In genomic region chr18:46481847-46482245, GRCh38 we compare ENCODE assay signal across 18 cellular contexts.
DNase-seq lines count a peak whose midpoint lies in the region; FAIRE-seq and TF ChIP-seq lines count a peak whose summit lies in the region.
"Had no signal": no experiment of that assay in that cellular context is flagged by ENCODE, and none has a peak within 500 bp of the region (broad histone marks: within the 10 kb centered on the region; RNA-seq: fewer than 3 reads in every experiment).

No MANE protein-coding gene starts in this region.

- WGBS in H1 (ENCODE audit: extremely low coverage in 1 of 2, insufficient coverage in 1 of 2, insufficient read length in 1 of 2, insufficient replicate concordance in 2 of 2, low coverage in 1 of 2, low lambda C conversion rate in 2 of 2, missing lambda C conversion rate in 1 of 2), 2 experiments, result 76% methylated on average over 1 of the region's 1 CpG; no CpG with 5 or more reads in 1 of the 2 experiments
- 72 to 83% methylated on average over 1 of the region's 1 CpG for WGBS in testis, 2 donors
- 45% methylated on average over 1 of the region's 1 CpG for whole genome bisulfite sequencing in suprapubic skin

- no peaks in the 10 kb centered on the region for H3K4me1 Mint-ChIP-seq in HFFc6 (ENCODE audit: low read depth)
- H3K4me1 Mint-ChIP-seq: CD14-positive monocyte; naive thymus-derived CD8-positive, alpha-beta T cell had no signal

- H3K79me2 ChIP-seq in H1 (ENCODE audit: control insufficient read depth in 1 of 2, insufficient read depth in 2 of 2, low read length in 2 of 2) (no peaks in the 10 kb centered on the region), keratinocyte (ENCODE audit: control insufficient read depth, insufficient read depth, low read length) (no peaks in the 10 kb centered on the region)

- POLR2A ChIA-PET in H1 (lab: Charles Lee; ENCODE audit: partially characterized antibody), result interaction anchor here (1.2 to 1.5 kb wide), 2 partner anchors 15 to 89 kb away, joined by 3 read pairs; no protein-coding TSS in a partner anchor

- no peak overlapping the region for H2BK12ac ChIP-seq in H1 (ENCODE audit: low read depth, low read length)

- no peak overlapping the region for H3K56ac ChIP-seq in H1 (replicated peaks; ENCODE audit: insufficient read length, low read depth, low read length)

- no peak overlapping the region for H3K9ac ChIP-seq in H1 (replicated peaks in 1 of 4; ENCODE audit: extremely low read depth in 1 of 4, low read depth in 3 of 4, low read length in 3 of 4)
- no peak overlapping the region for H3K9ac ChIP-seq in keratinocyte (ENCODE audit: control insufficient read depth, extremely low read depth, insufficient read depth, low read length)
- H3K9ac ChIP-seq: SK-N-SH had no signal

- no peak overlapping the region for H3K23ac ChIP-seq in H1 (ENCODE audit: insufficient read length)

- no peaks in the 10 kb centered on the region for H3K9me3 ChIP-seq in H1 (ENCODE audit: insufficient read depth in 2 of 2, low read depth in 1 of 2, low read length in 1 of 2)
- H3K9me3 ChIP-seq in keratinocyte (ENCODE audit: control insufficient read depth, low read depth, low read length), result peaks cover 3% of the 10 kb centered on the region
- H3K9me3 ChIP-seq in testis, result no peaks in the 10 kb centered on the region
- H3K9me3 ChIP-seq in suprapubic skin, result no peaks in the 10 kb centered on the region
- H3K9me3 ChIP-seq: ovary, right atrium auricular region, SK-N-SH, thyroid gland had no signal

- H3K14ac ChIP-seq in H1 (ENCODE audit: insufficient read length), result no peak overlapping the region

- H2BK120ac ChIP-seq in H1 (replicated peaks; ENCODE audit: low read depth, low read length), result no peak overlapping the region

- no peak overlapping the region for H4K91ac ChIP-seq in H1 (replicated peaks; ENCODE audit: insufficient read length, low read length)

- H4K20me1 ChIP-seq in H1 (replicated peaks in 1 of 2; ENCODE audit: control insufficient read depth in 1 of 2, insufficient read depth in 2 of 2, low read length in 2 of 2) (no peaks in the 10 kb centered on the region), keratinocyte (ENCODE audit: control insufficient read depth, extremely low read depth, insufficient read depth, low read length) (no peaks in the 10 kb centered on the region)

- intact Hi-C loops in testis (cut with DNase I; ENCODE audit: low total_unique reads), result no loop called here

- no peak for TF ChIP-seq EP300 in H1 (IDR thresholded peaks at IDR 0.05; ENCODE audit: borderline replicate concordance in 1 of 2, low read depth in 2 of 2, low read length in 2 of 2)
- no peak for TF ChIP-seq EP300 in suprapubic skin (IDR thresholded peaks at IDR 0.05)

- H3K27me3 ChIP-seq in H1 (replicated peaks in 1 of 4; ENCODE audit: control insufficient read depth in 3 of 4, extremely low read depth in 1 of 4, insufficient read depth in 3 of 4, low read length in 3 of 4) (peaks cover 0 to 3% (median 1%) of the 10 kb centered on the region in 4 experiments; a peak in 1 of 7 replicates), keratinocyte (ENCODE audit: control insufficient read depth, extremely low read depth, insufficient read depth, low read length) (peaks cover 7% of the 10 kb centered on the region), testis (no peaks in the 10 kb centered on the region), suprapubic skin (peaks cover 12% of the 10 kb centered on the region)
- H3K27me3 ChIP-seq: brain microvascular endothelial cell, heart left ventricle, ovary, right atrium auricular region, thyroid gland had no signal

- no peaks in the 10 kb centered on the region for H3K9me1 ChIP-seq in keratinocyte (ENCODE audit: control insufficient read depth, extremely low read depth, insufficient read depth, low read length)

- no peak overlapping the region for H3K4me3 Mint-ChIP-seq in HFFc6
- H3K4me3 Mint-ChIP-seq: activated T-cell treated with anti-CD3 and anti-CD28 coated beads, Interleukin-2, amount 50 U/mL, for 4 hours; CD14-positive monocyte; naive thymus-derived CD8-positive, alpha-beta T cell had no signal

- no peak for TF ChIP-seq CTCF in HFFc6 (IDR thresholded peaks at IDR 0.05)
- TF ChIP-seq CTCF in H1 (IDR thresholded peaks at IDR 0.05; ENCODE audit: control extremely low read depth in 1 of 3, insufficient read depth in 1 of 3, low read depth in 1 of 3, low read length in 3 of 3), result no peak
- no peak for TF ChIP-seq CTCF in keratinocyte (optimal IDR thresholded peaks at IDR 0.05 in 1 of 3, IDR thresholded peaks at IDR 0.05 in 1 of 3, conservative IDR thresholded peaks at IDR 0.05 in 1 of 3; ENCODE audit: extremely low read depth in 1 of 3, insufficient read depth in 2 of 3, low read length in 3 of 3)
- no peak for TF ChIP-seq CTCF in testis (IDR thresholded peaks at IDR 0.05)
- TF ChIP-seq CTCF in suprapubic skin (IDR thresholded peaks at IDR 0.05), result no peak

- H2AK5ac ChIP-seq in H1 (ENCODE audit: low read depth, low read length), result no peak overlapping the region

- H3K4ac ChIP-seq in H1 (replicated peaks; ENCODE audit: insufficient read length, low read depth, low read length), result no peak overlapping the region

- H4K8ac ChIP-seq in H1 (ENCODE audit: extremely low read depth, insufficient read depth, low read length), result no peak overlapping the region

- FAIRE-seq in H1 (lab: Jason Lieb, UNC), result no peak
- FAIRE-seq in keratinocyte (lab: Jason Lieb, UNC), result peak; percentile 66
- FAIRE-seq: colon had no signal

- DNase-seq in HFFc6, result peak; percentile 5
- DNase-seq in NCI-H1694 treated with DMSO at 0.1 percent for 48 hours (lab: John Stamatoyannopoulos, UW), result peak; percentile 7
- no peak for DNase-seq in H1 (ENCODE audit: low read depth in 1 of 2, low spot score in 2 of 2)
- peak; percentile 19 for DNase-seq in keratinocyte (ENCODE audit: low read depth, low spot score)
- no peak for DNase-seq in testis
- DNase-seq in NCI-H1092 (lab: John Stamatoyannopoulos, UW), result no peak
- DNase-seq in suprapubic skin (ENCODE audit: low spot score in 2 of 2), result no peak
- DNase-seq: brain microvascular endothelial cell, MM.1S, ovary, SK-N-SH had no signal

- TF ChIP-seq POLR2A in H1 (IDR thresholded peaks at IDR 0.05; ENCODE audit: control extremely low read depth in 1 of 2, low read depth in 2 of 2, low read length in 2 of 2) (no peak), testis (IDR thresholded peaks at IDR 0.05) (no peak), suprapubic skin (IDR thresholded peaks at IDR 0.05) (no peak)

- H3K27me3 Mint-ChIP-seq in HFFc6 (ENCODE audit: insufficient read depth), result peaks cover 8% of the 10 kb centered on the region

- CTCF ChIA-PET in H1 (lab: Charles Lee; ENCODE audit: partially characterized antibody), result interaction anchor here (0.5 to 8.3 kb wide), 35 partner anchors 8 to 1515 kb away, joined by 3 to 136 read pairs (median 5); no protein-coding TSS in a partner anchor

- H3K4me3 ChIP-seq in H1 (ENCODE audit: extremely low read depth in 1 of 4, insufficient read depth in 2 of 4, low read depth in 3 of 4, low read length in 4 of 4) (no peak overlapping the region), keratinocyte (ENCODE audit: control insufficient read depth in 2 of 3, extremely low read depth in 1 of 3, insufficient read depth in 2 of 3, low read depth in 1 of 3, low read length in 3 of 3) (no peak overlapping the region), testis (no peak overlapping the region), suprapubic skin (no peak overlapping the region)
- H3K4me3 ChIP-seq: heart left ventricle, ovary, right atrium auricular region, thyroid gland had no signal

- no peaks in the 10 kb centered on the region for H3K36me3 Mint-ChIP-seq in HFFc6 (ENCODE audit: low read depth)
- H3K36me3 Mint-ChIP-seq: naive thymus-derived CD8-positive, alpha-beta T cell had no signal

- dilution Hi-C loops in keratinocyte (cut with MboI; ENCODE audit: extremely low pct_ligation_motif_present, low sequenced_read_pairs), result no loop called here

- H3K36me3 ChIP-seq in H1 (ENCODE audit: control insufficient read depth in 2 of 4, insufficient read depth in 4 of 4, low read length in 3 of 4) (no peaks in the 10 kb centered on the region), keratinocyte (ENCODE audit: control insufficient read depth in 2 of 2, extremely low read depth in 1 of 2, insufficient read depth in 2 of 2, low read length in 2 of 2) (no peaks in the 10 kb centered on the region), testis (ENCODE audit: low read depth, missing control alignments) (no peaks in the 10 kb centered on the region), suprapubic skin (no peaks in the 10 kb centered on the region)
- H3K36me3 ChIP-seq: brain microvascular endothelial cell, heart left ventricle, ovary, right atrium auricular region, thyroid gland had no signal

- H3K4me1 ChIP-seq in H1 (replicated peaks in 1 of 4; ENCODE audit: control insufficient read depth in 3 of 4, insufficient read depth in 4 of 4, low read length in 3 of 4) (peaks cover 5 to 15% (median 10%) of the 10 kb centered on the region in 4 experiments; a peak in 6 of 7 replicates), keratinocyte (ENCODE audit: control insufficient read depth, extremely low read depth, insufficient read depth, low read length) (peaks cover 2% of the 10 kb centered on the region), testis (no peaks in the 10 kb centered on the region), suprapubic skin (peaks cover 7% of the 10 kb centered on the region)
- H3K4me1 ChIP-seq: right atrium auricular region, thyroid gland had no signal

- no peak overlapping the region for H3K27ac Mint-ChIP-seq in HFFc6
- H3K27ac Mint-ChIP-seq: naive thymus-derived CD8-positive, alpha-beta T cell had no signal

- H2BK5ac ChIP-seq in H1 (ENCODE audit: low read depth, low read length), result no peak overlapping the region

- H3K18ac ChIP-seq in H1 (ENCODE audit: extremely low read depth, low read length), result no peak overlapping the region; the same call in 1 of the 2 replicates

- H2BK15ac ChIP-seq in H1 (ENCODE audit: low read length), result no peak overlapping the region

- H2AFZ ChIP-seq in H1 (ENCODE audit: low read length), result no peak overlapping the region
- H2AFZ ChIP-seq in keratinocyte (ENCODE audit: control insufficient read depth, low read length), result no peak overlapping the region

- H3K4me2 ChIP-seq in H1 (ENCODE audit: insufficient read depth in 1 of 2, low read depth in 2 of 2, low read length in 2 of 2) (peak overlapping the region; percentile 2 to 7; a peak in 1 of 4 replicates), keratinocyte (ENCODE audit: control insufficient read depth, extremely low read depth, insufficient read depth, low read depth, low read length) (no peak overlapping the region)
- H3K4me2 ChIP-seq: SK-N-SH had no signal

- H3K27ac ChIP-seq in H1 (ENCODE audit: low read depth, low read length), result no peak overlapping the region
- H3K27ac ChIP-seq in keratinocyte (ENCODE audit: control insufficient read depth, insufficient read depth, low read length), result no peak overlapping the region
- no peak overlapping the region for H3K27ac ChIP-seq in testis
- no peak overlapping the region for H3K27ac ChIP-seq in suprapubic skin
- H3K27ac ChIP-seq: brain microvascular endothelial cell, heart left ventricle, ovary, right atrium auricular region, thyroid gland had no signal

- H3K79me1 ChIP-seq in H1 (ENCODE audit: low read depth, low read length), result no peaks in the 10 kb centered on the region

- no peaks in the 10 kb centered on the region; the same call in 1 of the 2 replicates for H3K23me2 ChIP-seq in H1 (ENCODE audit: low read depth, low read length)

- TF ChIP-seq RAD21 in H1 (IDR thresholded peaks at IDR 0.05 in 1 of 2, conservative IDR thresholded peaks at IDR 0.05 in 1 of 2; ENCODE audit: low read depth in 2 of 2, low read length in 2 of 2), result no peak

- H4K5ac ChIP-seq in H1 (ENCODE audit: insufficient read length, low read depth, low read length), result no peak overlapping the region

- H3K9me3 Mint-ChIP-seq in HFFc6, result no peaks in the 10 kb centered on the region; the same call in 1 of the 2 replicates
- H3K9me3 Mint-ChIP-seq: activated T-cell treated with anti-CD3 and anti-CD28 coated beads, Interleukin-2, amount 50 U/mL, for 4 hours; naive thymus-derived CD8-positive, alpha-beta T cell had no signal

- no peak overlapping the region for H2BK20ac ChIP-seq in H1 (ENCODE audit: low read length)

Comparison
In these comparisons a context has a peak if more than half of its experiments do, and no peak if none do; other contexts are left out.
1. DNase-seq: peak in HFFc6 (single experiment), NCI-H1694 treated with DMSO at 0.1 percent for 48 hours (single experiment) and keratinocyte (single experiment); none in H1 (0 of 2), testis (single experiment), NCI-H1092 (single experiment) and suprapubic skin (0 of 2).